In genomic region chr14:75009176-75009575, GRCh38 we compare ENCODE assay signal across 14 cellular contexts. TPM values are rescaled to one million over a fixed set of nuclear protein-coding genes. Genes with fewer than 3 reads are reported as not detected.
DNase-seq lines count a peak whose midpoint lies in the region; ATAC-seq and TF ChIP-seq lines count a peak whose summit lies in the region.
"Had no signal": no experiment of that assay in that cellular context is flagged by ENCODE, and none has a peak within 500 bp of the region (broad histone marks: within the 10 kb centered on the region; RNA-seq: fewer than 3 reads in every experiment).

No MANE protein-coding gene starts in this region.

- H3K27ac Mint-ChIP-seq in activated CD4-positive, alpha-beta memory T cell treated with anti-CD3 and anti-CD28 coated beads for 36 hours: peak overlapping the region; percentile 18
- no peak overlapping the region for H3K27ac Mint-ChIP-seq in activated CD4-positive, alpha-beta memory T cell treated with anti-CD3 and anti-CD28 coated beads, Interleukin-2, amount 10 ng/mL, durations not matched to agents 7 days and 5 days
- peak overlapping the region in 5 of 6 donors; percentile 1 to 54 (median 30) for H3K27ac Mint-ChIP-seq in immature natural killer cell

- H3K27ac ChIP-seq in ascending aorta (peak overlapping the region; percentile 36 to 47), tibial artery (peak overlapping the region; percentile 26 to 69), upper lobe of right lung (no peak overlapping the region), OCI-LY7 (ENCODE audit: low read depth, low read length, poor library complexity, severe bottlenecking) (no peak overlapping the region)
- H3K27ac ChIP-seq: BLaER1 treated with 17β-estradiol and CSF1 and Interleukin-3, amounts not matched to agents 10 nM and 100 nM; HL-60 had no signal

- H3K36me3 ChIP-seq in ascending aorta (peaks cover 37 to 66% of the 10 kb centered on the region in 2 donors), tibial artery (peaks cover 32 to 72% (median 61%) of the 10 kb centered on the region in 3 donors), upper lobe of right lung (peaks cover 84% of the 10 kb centered on the region), OCI-LY7 (ENCODE audit: insufficient read depth, low read length) (peaks cover 69% of the 10 kb centered on the region)

- CTCF ChIA-PET in activated CD4-positive, alpha-beta memory T cell treated with anti-CD3 and anti-CD28 coated beads for 36 hours (lab: Charles Lee): no interaction called here
- CTCF ChIA-PET in activated CD4-positive, alpha-beta memory T cell treated with anti-CD3 and anti-CD28 coated beads, Interleukin-2, amount 10 ng/mL, durations not matched to agents 7 days and 5 days (lab: Charles Lee): no interaction called here
- CTCF ChIA-PET in OCI-LY7 (lab: Charles Lee; ENCODE audit: unreplicated experiment): no interaction called here

- peaks cover 45% of the 10 kb centered on the region for H3K4me1 Mint-ChIP-seq in activated CD4-positive, alpha-beta memory T cell treated with anti-CD3 and anti-CD28 coated beads for 36 hours (ENCODE audit: low read depth)
- H3K4me1 Mint-ChIP-seq in activated CD4-positive, alpha-beta memory T cell treated with anti-CD3 and anti-CD28 coated beads, Interleukin-2, amount 10 ng/mL, durations not matched to agents 7 days and 5 days: peaks cover 44% of the 10 kb centered on the region
- H3K4me1 Mint-ChIP-seq in immature natural killer cell: peaks cover 29 to 74% of the 10 kb centered on the region in 2 donors

- no peaks in the 10 kb centered on the region for H3K9me3 Mint-ChIP-seq in activated CD4-positive, alpha-beta memory T cell treated with anti-CD3 and anti-CD28 coated beads for 36 hours
- H3K9me3 Mint-ChIP-seq in activated CD4-positive, alpha-beta memory T cell treated with anti-CD3 and anti-CD28 coated beads, Interleukin-2, amount 10 ng/mL, durations not matched to agents 7 days and 5 days: no peaks in the 10 kb centered on the region
- H3K9me3 Mint-ChIP-seq in immature natural killer cell: no peaks in the 10 kb centered on the region
- H3K9me3 Mint-ChIP-seq: CD4-positive, CD25-positive, alpha-beta regulatory T cell had no signal

- ATAC-seq in upper lobe of right lung: no peak
- ATAC-seq: HCT116 had no signal

- H2AFZ ChIP-seq in OCI-LY7 (ENCODE audit: low read length): no peak overlapping the region

- no peak for DNase-seq in activated CD4-positive, alpha-beta memory T cell treated with anti-CD3 and anti-CD28 coated beads for 36 hours
- no peak for DNase-seq in activated CD4-positive, alpha-beta memory T cell treated with anti-CD3 and anti-CD28 coated beads, Interleukin-2, amount 10 ng/mL, durations not matched to agents 7 days and 5 days
- DNase-seq in ascending aorta (ENCODE audit: low spot score in 2 of 2): no peak
- no peak for DNase-seq in immature natural killer cell
- no peak for DNase-seq in tibial artery
- no peak for DNase-seq in upper lobe of right lung
- no peak for DNase-seq in OCI-LY7 (ENCODE audit: low spot score)
- DNase-seq: ACHN; CD4-positive, CD25-positive, alpha-beta regulatory T cell; DMS53; GF-D8 had no signal

- H3K9me2 ChIP-seq in OCI-LY7 (ENCODE audit: insufficient read depth, low read length): no peaks in the 10 kb centered on the region

- no TSS peak for BruUV-seq in OCI-LY7 (replicated peaks; lab: Mats Ljungman, UMichigan)

- H3K27me3 ChIP-seq in ascending aorta (no peaks in the 10 kb centered on the region), tibial artery (no peaks in the 10 kb centered on the region), upper lobe of right lung (no peaks in the 10 kb centered on the region)
- H3K27me3 ChIP-seq: BLaER1 treated with 17β-estradiol and CSF1 and Interleukin-3, amounts not matched to agents 10 nM and 100 nM had no signal

- H3K9me3 ChIP-seq in ascending aorta (no peaks in the 10 kb centered on the region), tibial artery (no peaks in the 10 kb centered on the region), upper lobe of right lung (no peaks in the 10 kb centered on the region), OCI-LY7 (ENCODE audit: low read length) (no peaks in the 10 kb centered on the region)
- H3K9me3 ChIP-seq: BLaER1 treated with 17β-estradiol and CSF1 and Interleukin-3, amounts not matched to agents 10 nM and 100 nM had no signal

- H3K4me1 ChIP-seq in ascending aorta (peaks cover 11 to 27% of the 10 kb centered on the region in 2 donors), tibial artery (peaks cover 7 to 53% (median 32%) of the 10 kb centered on the region in 4 donors), upper lobe of right lung (peaks cover 7% of the 10 kb centered on the region), OCI-LY7 (ENCODE audit: insufficient read depth, low read length, poor library complexity, severe bottlenecking) (peaks cover 2% of the 10 kb centered on the region)

- H3K27me3 Mint-ChIP-seq in activated CD4-positive, alpha-beta memory T cell treated with anti-CD3 and anti-CD28 coated beads for 36 hours: no peaks in the 10 kb centered on the region
- H3K27me3 Mint-ChIP-seq in activated CD4-positive, alpha-beta memory T cell treated with anti-CD3 and anti-CD28 coated beads, Interleukin-2, amount 10 ng/mL, durations not matched to agents 7 days and 5 days: no peaks in the 10 kb centered on the region
- no peaks in the 10 kb centered on the region for H3K27me3 Mint-ChIP-seq in immature natural killer cell (ENCODE audit: low read depth in 3 of 3)
- H3K27me3 Mint-ChIP-seq: CD4-positive, CD25-positive, alpha-beta regulatory T cell had no signal

- POLR2A ChIA-PET in activated CD4-positive, alpha-beta memory T cell treated with anti-CD3 and anti-CD28 coated beads for 36 hours (lab: Charles Lee): no interaction called here
- POLR2A ChIA-PET in activated CD4-positive, alpha-beta memory T cell treated with anti-CD3 and anti-CD28 coated beads, Interleukin-2, amount 10 ng/mL, durations not matched to agents 7 days and 5 days (lab: Charles Lee): no interaction called here
- POLR2A ChIA-PET in OCI-LY7 (lab: Charles Lee): interaction anchor here (0.7 kb wide), 1 partner anchor 683 kb away, joined by 3 read pairs; no protein-coding TSS in a partner anchor

- H4K20me1 ChIP-seq in OCI-LY7 (ENCODE audit: insufficient read depth, low read length): no peaks in the 10 kb centered on the region

- no peak for TF ChIP-seq CTCF in ascending aorta (IDR thresholded peaks at IDR 0.05)
- no peak for TF ChIP-seq CTCF in tibial artery (IDR thresholded peaks at IDR 0.05)
- TF ChIP-seq CTCF in upper lobe of right lung (IDR thresholded peaks at IDR 0.05): no peak
- TF ChIP-seq CTCF in OCI-LY7 (conservative IDR thresholded peaks at IDR 0.05; ENCODE audit: low read length): no peak

- no peak overlapping the region for H3K4me2 ChIP-seq in OCI-LY7 (ENCODE audit: low read length)
- H3K4me2 ChIP-seq: BLaER1 treated with 17β-estradiol and CSF1 and Interleukin-3, amounts not matched to agents 10 nM and 100 nM had no signal

- intact Hi-C loops in activated CD4-positive, alpha-beta memory T cell treated with anti-CD3 and anti-CD28 coated beads for 36 hours (cut with micrococcal nuclease): loop anchor here (10.0 kb wide), 1 partner anchor 124 kb away; the partner anchor contains the start of gene DLST
- intact Hi-C loops in ascending aorta (cut with DNase I) (no loop called here), tibial artery (cut with DNase I; ENCODE audit: low total_unique reads) (no loop called here), upper lobe of right lung (cut with DNase I) (no loop called here), OCI-LY7 (cut with micrococcal nuclease; ENCODE audit: unreplicated experiment) (loop anchor here (5.0 kb wide), 1 partner anchor 38 kb away; no protein-coding TSS in a partner anchor)

- no peak overlapping the region for H3K4me3 ChIP-seq in ascending aorta
- no peak overlapping the region for H3K4me3 ChIP-seq in tibial artery
- no peak overlapping the region for H3K4me3 ChIP-seq in upper lobe of right lung
- no peak overlapping the region for H3K4me3 ChIP-seq in OCI-LY7 (ENCODE audit: low read depth, low read length, poor library complexity, severe bottlenecking)
- H3K4me3 ChIP-seq: BLaER1 treated with 17β-estradiol and CSF1 and Interleukin-3, amounts not matched to agents 10 nM and 100 nM had no signal

- H3K36me3 Mint-ChIP-seq in activated CD4-positive, alpha-beta memory T cell treated with anti-CD3 and anti-CD28 coated beads for 36 hours: peaks cover 60% of the 10 kb centered on the region
- peaks cover 75% of the 10 kb centered on the region for H3K36me3 Mint-ChIP-seq in activated CD4-positive, alpha-beta memory T cell treated with anti-CD3 and anti-CD28 coated beads, Interleukin-2, amount 10 ng/mL, durations not matched to agents 7 days and 5 days (ENCODE audit: low read depth)
- peaks cover 26 to 65% (median 47%) of the 10 kb centered on the region in 3 donors for H3K36me3 Mint-ChIP-seq in immature natural killer cell

- peaks cover 8% of the 10 kb centered on the region for H3K79me2 ChIP-seq in OCI-LY7 (ENCODE audit: insufficient read depth, low read depth, low read length)

- H3K4me3 Mint-ChIP-seq in activated CD4-positive, alpha-beta memory T cell treated with anti-CD3 and anti-CD28 coated beads for 36 hours: no peak overlapping the region
- no peak overlapping the region for H3K4me3 Mint-ChIP-seq in activated CD4-positive, alpha-beta memory T cell treated with anti-CD3 and anti-CD28 coated beads, Interleukin-2, amount 10 ng/mL, durations not matched to agents 7 days and 5 days
- H3K4me3 Mint-ChIP-seq in immature natural killer cell: no peak overlapping the region
- H3K4me3 Mint-ChIP-seq: CD4-positive, CD25-positive, alpha-beta regulatory T cell had no signal

RNA-seq across cellular contexts. Expression of gene EIF2B2, which starts 6.5 kb away (rescaled TPM):
- 10 to 100 TPM; 61.9 to 62.6 TPM for total RNA-seq in activated CD4-positive, alpha-beta memory T cell treated with anti-CD3 and anti-CD28 coated beads for 36 hours
- total RNA-seq in activated CD4-positive, alpha-beta memory T cell treated with anti-CD3 and anti-CD28 coated beads, Interleukin-2, amount 10 ng/mL, durations not matched to agents 7 days and 5 days: 10 to 100 TPM; 63.7 to 64.0 TPM
- total RNA-seq in ascending aorta (27.1 TPM), upper lobe of right lung (34.8 TPM), OCI-LY7 (2022) (49.8 and 53.8 TPM in 2 replicates)
- 10 to 100 TPM; 32.6 to 64.5 (median 57.4) TPM for polyA plus RNA-seq in immature natural killer cell
- 33.5 and 42.0 TPM in 2 replicates for total RNA-seq in OCI-LY7 (2014; rRNA removed; shearing (Covaris generic))

RNA-seq across cellular contexts. Expression of gene MLH3, which starts 42.1 kb away (rescaled TPM):
- 10 to 100 TPM; 19.7 to 21.2 TPM for total RNA-seq in activated CD4-positive, alpha-beta memory T cell treated with anti-CD3 and anti-CD28 coated beads for 36 hours
- 10 to 100 TPM; 16.0 to 16.6 TPM for total RNA-seq in activated CD4-positive, alpha-beta memory T cell treated with anti-CD3 and anti-CD28 coated beads, Interleukin-2, amount 10 ng/mL, durations not matched to agents 7 days and 5 days
- total RNA-seq in ascending aorta (23.9 TPM), upper lobe of right lung (33.4 TPM), OCI-LY7 (2022) (6.1 and 6.7 TPM in 2 replicates)
- 10 to 100 TPM in 1 of 3 donors, 1 to 10 TPM in 1, under 1 TPM in 1; 0.38 to 12.9 (median 6.3) TPM for polyA plus RNA-seq in immature natural killer cell
- total RNA-seq in OCI-LY7 (2014; rRNA removed; shearing (Covaris generic)): 5.1 and 6.6 TPM in 2 replicates

RNA-seq across cellular contexts. Expression of gene PGF, which starts 53.8 kb away (rescaled TPM):
- under 1 TPM in 1 of 2 experiments, not detected in 1; 0.10 TPM for total RNA-seq in activated CD4-positive, alpha-beta memory T cell treated with anti-CD3 and anti-CD28 coated beads for 36 hours
- under 1 TPM; 0.23 to 0.38 TPM for total RNA-seq in activated CD4-positive, alpha-beta memory T cell treated with anti-CD3 and anti-CD28 coated beads, Interleukin-2, amount 10 ng/mL, durations not matched to agents 7 days and 5 days
- total RNA-seq in ascending aorta: 41.1 TPM
- polyA plus RNA-seq in immature natural killer cell: under 1 TPM in 2 of 3 donors, not detected in 1; 0.06 to 0.07 TPM
- total RNA-seq in upper lobe of right lung: 4.7 TPM
- 0.09 and 0.13 TPM in 2 replicates for total RNA-seq in OCI-LY7 (2014; rRNA removed; shearing (Covaris generic))
- total RNA-seq in OCI-LY7 (2022): 0.19 TPM in 1 of 2 replicates, not detected in the other
- total RNA-seq: CD4-positive, CD25-positive, alpha-beta regulatory T cell had no signal

RNA-seq across cellular contexts. Expression of gene ACYP1, which starts 54.6 kb away (rescaled TPM):
- total RNA-seq in activated CD4-positive, alpha-beta memory T cell treated with anti-CD3 and anti-CD28 coated beads for 36 hours: 10 to 100 TPM; 41.3 to 45.8 TPM
- 10 to 100 TPM; 52.7 to 53.8 TPM for total RNA-seq in activated CD4-positive, alpha-beta memory T cell treated with anti-CD3 and anti-CD28 coated beads, Interleukin-2, amount 10 ng/mL, durations not matched to agents 7 days and 5 days
- total RNA-seq in ascending aorta: not detected
- 10 to 100 TPM; 14.1 to 19.6 (median 15.4) TPM for polyA plus RNA-seq in immature natural killer cell
- total RNA-seq in upper lobe of right lung: 15.3 TPM
- 97.5 and 121 TPM in 2 replicates for total RNA-seq in OCI-LY7 (2014; rRNA removed; shearing (Covaris generic))
- 65.0 and 80.9 TPM in 2 replicates for total RNA-seq in OCI-LY7 (2022)

Comparison
In these comparisons a context has a peak if more than half of its experiments do, and no peak if none do; other contexts are left out.
1. H3K27ac ChIP-seq: peak in ascending aorta (2 of 2) and tibial artery (2 of 2); none in upper lobe of right lung (single experiment) and OCI-LY7 (single experiment).
2. intact Hi-C loops: an anchor here in activated CD4-positive, alpha-beta memory T cell treated with anti-CD3 and anti-CD28 coated beads for 36 hours (10.0 kb wide) and OCI-LY7 (5.0 kb wide); none called in ascending aorta, tibial artery and upper lobe of right lung.